In genomic region chr16:29192329-29193247, GRCh38 we compare ENCODE assay signal across 1 cellular context.
TF ChIP-seq lines count a peak whose summit lies in the region.

No MANE protein-coding gene starts in this region.

TF ChIP-seq in K562, 482 proteins besides CTCF, POLR2A, EP300 and RAD21 (continued from another document):
- TF ChIP-seq ARID3A (IDR thresholded peaks at IDR 0.05; ENCODE audit: borderline replicate concordance, low read depth, low read length), result no peak
- peak; percentile 38; the same call in 1 of the 2 replicates for TF ChIP-seq STAG1 (CRISPR knock-in tag; IDR thresholded peaks at IDR 0.05; ENCODE audit: borderline replicate concordance)
- TF ChIP-seq HNRNPLL (IDR thresholded peaks at IDR 0.05; ENCODE audit: low read depth, low read length, poor library complexity, severe bottlenecking), result no peak
- TF ChIP-seq ZNF79 (CRISPR knock-in tag; IDR thresholded peaks at IDR 0.05; ENCODE audit: low read depth), result no peak
- no peak for TF ChIP-seq ZNF274 (IDR thresholded peaks at IDR 0.05; ENCODE audit: borderline replicate concordance, low read depth, low read length)
- TF ChIP-seq ZNF740 (CRISPR knock-in tag; IDR thresholded peaks at IDR 0.05), result no peak
- no peak for TF ChIP-seq ZNF740 (tag; IDR thresholded peaks at IDR 0.05)
TF ChIP-seq in K562: peak in this region for 3.
